ENCODE assay signal across 12 cellular contexts in genomic region chr7:37943905-37944736, GRCh38. TPM values are rescaled to one million over a fixed set of nuclear protein-coding genes. Genes with fewer than 3 reads are reported as not detected.
A peak's percentile ranks its signal among the peaks of the same experiment; 100 is the strongest.
DNase-seq lines count a peak whose midpoint lies in the region; ATAC-seq, FAIRE-seq and TF ChIP-seq lines count a peak whose summit lies in the region.
"Had no signal": no experiment of that assay in that cellular context is flagged by ENCODE, and none has a peak within 500 bp of the region (broad histone marks: within the 10 kb centered on the region; RNA-seq: fewer than 3 reads in every experiment).

No MANE protein-coding gene starts in this region.

- TF ChIP-seq CTCF in kidney (IDR thresholded peaks at IDR 0.05; ENCODE audit: borderline replicate concordance, extremely low read depth, insufficient read depth) (no peak), ascending aorta (IDR thresholded peaks at IDR 0.05) (no peak)

- peaks cover 37% of the 10 kb centered on the region for H3K4me1 ChIP-seq in ACC112 (ENCODE audit: control insufficient read depth, insufficient read depth, low read length, unreplicated experiment)
- peaks cover 34% of the 10 kb centered on the region for H3K4me1 ChIP-seq in SJCRH30
- H3K4me1 ChIP-seq in mesenchymal stem cell (ENCODE audit: control insufficient read depth, insufficient read depth, low read depth, low read length): peaks cover 8% of the 10 kb centered on the region
- peaks cover 3 to 4% of the 10 kb centered on the region in 2 donors for H3K4me1 ChIP-seq in kidney (ENCODE audit: control insufficient read depth in 1 of 2, insufficient read depth in 1 of 2, low read depth in 1 of 2, low read length in 2 of 2)
- peaks cover 0 to 4% of the 10 kb centered on the region in 2 donors for H3K4me1 ChIP-seq in ascending aorta

- H3K79me1 ChIP-seq in mesenchymal stem cell (replicated peaks; ENCODE audit: low read length, poor library complexity, severe bottlenecking): peaks cover 7% of the 10 kb centered on the region

- 88% methylated on average over 7 of the region's 8 CpGs for WGBS in mesenchymal stem cell

- no peak overlapping the region for H2BK15ac ChIP-seq in mesenchymal stem cell (ENCODE audit: low read depth, poor library complexity, severe bottlenecking)

- H3K27me3 ChIP-seq in ACC112 (ENCODE audit: insufficient read depth, low read length) (no peaks in the 10 kb centered on the region), SJCRH30 (no peaks in the 10 kb centered on the region), mesenchymal stem cell (ENCODE audit: control insufficient read depth in 1 of 2, insufficient read depth in 1 of 2, low read length in 2 of 2) (no peaks in the 10 kb centered on the region), ascending aorta (no peaks in the 10 kb centered on the region)

- H2BK12ac ChIP-seq in mesenchymal stem cell (ENCODE audit: low read length in 2 of 2): no peak overlapping the region

- no peak overlapping the region for H4K91ac ChIP-seq in mesenchymal stem cell (ENCODE audit: low read length)

- no peak overlapping the region for H3K4me2 ChIP-seq in mesenchymal stem cell (ENCODE audit: low read length, poor library complexity, severe bottlenecking)

- intact Hi-C loops in kidney (cut with DNase I): no loop called here
- intact Hi-C loops in ascending aorta (cut with DNase I): no loop called here

- peaks cover 42% of the 10 kb centered on the region for H3K79me2 ChIP-seq in ACC112 (ENCODE audit: control insufficient read depth, insufficient read depth, low read length, unreplicated experiment)

- peak overlapping the region; percentile 81 for H3K9ac ChIP-seq in mesenchymal stem cell (ENCODE audit: low read length)
- no peak overlapping the region for H3K9ac ChIP-seq in kidney (ENCODE audit: low read length in 2 of 2)

- H3K36me3 ChIP-seq in ACC112 (ENCODE audit: insufficient read depth, low read length) (no peaks in the 10 kb centered on the region), SJCRH30 (no peaks in the 10 kb centered on the region), mesenchymal stem cell (ENCODE audit: control insufficient read depth in 1 of 2, insufficient read depth in 2 of 2, low read depth in 1 of 2, low read length in 2 of 2) (peaks cover 0 to 4% of the 10 kb centered on the region in 2 experiments), kidney (ENCODE audit: control insufficient read depth in 1 of 2, insufficient read depth in 2 of 2, low read length in 2 of 2) (no peaks in the 10 kb centered on the region), ascending aorta (peaks cover 0 to 1% of the 10 kb centered on the region in 2 donors)

- no peak overlapping the region for H4K8ac ChIP-seq in mesenchymal stem cell (ENCODE audit: low read length)

- no peak overlapping the region for H3K14ac ChIP-seq in mesenchymal stem cell (ENCODE audit: low read length in 2 of 2)

- H2BK5ac ChIP-seq in mesenchymal stem cell (ENCODE audit: low read depth, low read length, poor library complexity, severe bottlenecking): no peak overlapping the region

- H3K9me3 ChIP-seq in SJCRH30 (replicated peaks) (0 out of 2 replicates have a peak, but pooled peaks cover 2% of the 10 kb centered on the region), mesenchymal stem cell (ENCODE audit: control insufficient read depth, low read length) (no peaks in the 10 kb centered on the region), kidney (ENCODE audit: control insufficient read depth in 1 of 2, low read length in 2 of 2) (no peaks in the 10 kb centered on the region), ascending aorta (no peaks in the 10 kb centered on the region)

- no peak overlapping the region for H2AK5ac ChIP-seq in mesenchymal stem cell (ENCODE audit: low read length, severe bottlenecking)

- peak; percentile 32 for ATAC-seq in GM21447 (IDR thresholded peaks at IDR 0.05; ENCODE audit: unreplicated experiment)
- ATAC-seq: naive thymus-derived CD8-positive, alpha-beta T cell had no signal

- H3K27ac ChIP-seq in ACC112 (ENCODE audit: low read depth, low read length): peak overlapping the region; percentile 80; the same call in 1 of the 2 replicates
- H3K27ac ChIP-seq in SJCRH30: peak overlapping the region; percentile 90
- no peak overlapping the region for H3K27ac ChIP-seq in mesenchymal stem cell (ENCODE audit: low read length, poor library complexity, severe bottlenecking)
- no peak overlapping the region for H3K27ac ChIP-seq in kidney (ENCODE audit: low read depth in 2 of 2, low read length in 2 of 2)
- no peak overlapping the region for H3K27ac ChIP-seq in ascending aorta

- H3K18ac ChIP-seq in mesenchymal stem cell (ENCODE audit: low read depth in 1 of 2, low read length in 2 of 2): no peak overlapping the region

- H2AFZ ChIP-seq in ACC112 (ENCODE audit: low read length, unreplicated experiment) (no peak overlapping the region), mesenchymal stem cell (ENCODE audit: low read depth, low read length) (no peak overlapping the region)

- no peak overlapping the region for H2BK120ac ChIP-seq in mesenchymal stem cell (ENCODE audit: low read depth, low read length)

- H3K4me3 ChIP-seq in ACC112 (ENCODE audit: low read depth, low read length): no peak overlapping the region
- H3K4me3 ChIP-seq in SJCRH30: peak overlapping the region; percentile 22
- H3K4me3 ChIP-seq in mesenchymal stem cell (ENCODE audit: insufficient read depth in 1 of 2, low read depth in 1 of 2, low read length in 2 of 2): no peak overlapping the region
- H3K4me3 ChIP-seq in kidney (ENCODE audit: low read length in 2 of 2): no peak overlapping the region
- H3K4me3 ChIP-seq in ascending aorta: no peak overlapping the region

- H3K4ac ChIP-seq in mesenchymal stem cell (ENCODE audit: low read depth in 1 of 2, low read length in 2 of 2): no peak overlapping the region

- DNase-seq in SJCRH30 (peak; percentile 78 to 88), mesenchymal stem cell (no peak), kidney (no peak), SW 1271 (lab: John Stamatoyannopoulos, UW) (no peak), NCI-H1092 (lab: John Stamatoyannopoulos, UW) (no peak), ascending aorta (ENCODE audit: low spot score in 2 of 2) (no peak)
- DNase-seq: activated CD8-positive, alpha-beta memory T cell treated with anti-CD3 and anti-CD28 coated beads, Interleukin-2, amount 50 U/mL, for 4 hours; naive thymus-derived CD8-positive, alpha-beta T cell; NCI-H226 had no signal

- no peak for FAIRE-seq in kidney (lab: Jason Lieb, UNC)
- FAIRE-seq: H54 had no signal

- no peak overlapping the region for H3K23ac ChIP-seq in mesenchymal stem cell (ENCODE audit: low read length in 2 of 2)

RNA-seq across cellular contexts. Expression of gene EPDR1, which starts 23.7 kb away (rescaled TPM):
- total RNA-seq in SJCRH30 (2014; rRNA removed; shearing (Covaris generic)): 20.2 and 23.3 TPM in 2 replicates
- polyA plus RNA-seq in mesenchymal stem cell (2013, experiment 1 of 2): 5.9 TPM
- polyA plus RNA-seq in mesenchymal stem cell (2013, experiment 2 of 2): 6.6 TPM
- total RNA-seq in kidney: 17.0 TPM
- polyA plus RNA-seq in kidney (ENCODE audit: insufficient read depth, low read depth, low replicate concordance): 25.2 TPM
- 144 TPM for total RNA-seq in ascending aorta

RNA-seq across cellular contexts. Expression of gene SFRP4, which starts 27.5 kb away (rescaled TPM):
- total RNA-seq in SJCRH30 (2014; rRNA removed; shearing (Covaris generic)): 4.4 and 5.6 TPM in 2 replicates
- polyA plus RNA-seq in mesenchymal stem cell (2013, experiment 1 of 2): not detected
- not detected for polyA plus RNA-seq in mesenchymal stem cell (2013, experiment 2 of 2)
- total RNA-seq in kidney (6.8 TPM), ascending aorta (25.7 TPM)
- polyA plus RNA-seq in kidney (ENCODE audit: insufficient read depth, low read depth, low replicate concordance): 1.5 TPM
- total RNA-seq: naive thymus-derived CD8-positive, alpha-beta T cell had no signal
- polyA plus RNA-seq: naive thymus-derived CD8-positive, alpha-beta T cell had no signal

Comparison
In these comparisons a context has a peak if more than half of its experiments do, and no peak if none do; other contexts are left out.
1. H3K27ac ChIP-seq: peak in ACC112 (single experiment) and SJCRH30 (single experiment); none in mesenchymal stem cell (single experiment), kidney (0 of 2) and ascending aorta (0 of 2).
2. DNase-seq: peak in SJCRH30 (2 of 2); none in mesenchymal stem cell (single experiment), kidney (single experiment), SW 1271 (0 of 2), NCI-H1092 (single experiment) and ascending aorta (0 of 2).